In genomic region chr5:141878186-141878770, GRCh38 we compare ENCODE assay signal across 8 cellular contexts. TPM values are rescaled to one million over a fixed set of nuclear protein-coding genes. Genes with fewer than 3 reads are reported as not detected.
DNase-seq lines count a peak whose midpoint lies in the region; ATAC-seq, FAIRE-seq and TF ChIP-seq lines count a peak whose summit lies in the region.

TSS of gene PCDH1 (minus strand) at chr5:141878410. CDS start at chr5:141878262, 148 bp downstream.

- H2AFZ ChIP-seq in GM12878 (ENCODE audit: control insufficient read depth, low read depth, low read length) = no peak within 1 kb of the TSS; the same call in 1 of the 2 replicates

- peak within 1 kb of the TSS; percentile 5 for H3K4me2 ChIP-seq in GM12878 (ENCODE audit: control insufficient read depth, insufficient read depth)

- TF ChIP-seq POLR2A in GM12878 (IDR thresholded peaks at IDR 0.05; ENCODE audit: low read depth, low read length) = no peak

- H3K27ac Mint-ChIP-seq in progenitor cell of endocrine pancreas = peak within 1 kb of the TSS; percentile 94

- RAD21 ChIA-PET in GM12878 (lab: Charles Lee; ENCODE audit: unreplicated experiment) = interaction anchor here (0.9 to 5.0 kb wide), 8 partner anchors 31 to 184 kb away, joined by 3 to 67 read pairs (median 8); partner anchors contain the start of gene DELE1

- H3K9ac ChIP-seq in GM12878 (ENCODE audit: control insufficient read depth, insufficient read depth, low read length) = no peak within 1 kb of the TSS

- 0 out of 2 replicates have a peak, but pooled peaks cover 3% of the 10 kb centered on the region for H4K20me1 ChIP-seq in GM12878 (ENCODE audit: control insufficient read depth, insufficient read depth)

- in situ Hi-C loops in GM12878 (cut with MboI) = no loop called here

- H3K4me3 Mint-ChIP-seq in progenitor cell of endocrine pancreas (ENCODE audit: low read depth) = peak within 1 kb of the TSS; percentile 75

- SMC1A ChIA-PET in GM12878 (lab: Charles Lee; ENCODE audit: uncharacterized antibody, unreplicated experiment) = interaction anchor here (0.7 to 4.0 kb wide), 7 partner anchors 15 to 185 kb away, joined by 3 to 39 read pairs (median 5); no protein-coding TSS in a partner anchor

- H3K36me3 Mint-ChIP-seq in progenitor cell of endocrine pancreas (ENCODE audit: insufficient read depth) = peaks cover 3% of the 10 kb centered on the region

- H3K4me1 ChIP-seq in GM12878 (ENCODE audit: control insufficient read depth, insufficient read depth, low read length) = peaks cover 37% of the 10 kb centered on the region

- peak; percentile 36 for DNase-seq in EL
- DNase-seq in NCI-H748 (lab: John Stamatoyannopoulos, UW; ENCODE audit: unreplicated experiment) = peak; percentile 71
- DNase-seq in GM12878 (ENCODE audit: low read depth, low spot score) = no peak
- DNase-seq in hippocampal formation (lab: John Stamatoyannopoulos, UW) = peak; percentile 75 to 81
- DNase-seq in progenitor cell of endocrine pancreas (ENCODE audit: low spot score, unreplicated experiment) = peak; percentile 36
- DNase-seq in DMS153 (lab: John Stamatoyannopoulos, UW) = no peak

- H3K27ac ChIP-seq in GM12878 (ENCODE audit: control insufficient read depth, insufficient read depth) = no peak within 1 kb of the TSS

- H3K27me3 Mint-ChIP-seq in progenitor cell of endocrine pancreas = peaks cover 77% of the 10 kb centered on the region

- CTCF ChIA-PET in GM12878 (lab: Yijun Ruan, JAX) = interaction anchor here (0.8 to 7.3 kb wide), 21 partner anchors 13 to 820 kb away, joined by 3 to 97 read pairs (median 8); partner anchors contain the start of genes DELE1 and RNF14

- no peaks in the 10 kb centered on the region for H3K9me3 ChIP-seq in GM12878 (replicated peaks; ENCODE audit: control insufficient read depth, insufficient read depth, low read length)

- TF ChIP-seq CTCF in GM12878 (IDR thresholded peaks at IDR 0.05 in 2 of 3, conservative IDR thresholded peaks at IDR 0.05 in 1 of 3; ENCODE audit: control insufficient read depth in 2 of 3, extremely low read depth in 1 of 3, insufficient read depth in 1 of 3, low read depth in 3 of 3, low read length in 3 of 3) = no peak
- no peak for TF ChIP-seq CTCF in progenitor cell of endocrine pancreas (IDR thresholded peaks at IDR 0.05; ENCODE audit: unreplicated experiment)

- peak; percentile 7; the same call in 2 of the 3 replicates for ATAC-seq in GM12878
- no peak for ATAC-seq in HG03521 (IDR thresholded peaks at IDR 0.05; ENCODE audit: unreplicated experiment)
- ATAC-seq in GM19463 (IDR thresholded peaks at IDR 0.05; ENCODE audit: unreplicated experiment) = no peak

- intact Hi-C loops in GM12878 (cut with micrococcal nuclease; ENCODE audit: unreplicated experiment) = loop anchor here (5.0 to 10.0 kb wide), 2 partner anchors 66 to 267 kb away; no protein-coding TSS in a partner anchor

- POLR2A ChIA-PET in GM12878 (lab: Charles Lee) = interaction anchor here (0.6 kb wide), 1 partner anchor 286 kb away, joined by 3 read pairs; no protein-coding TSS in a partner anchor

- no peaks in the 10 kb centered on the region for H3K36me3 ChIP-seq in GM12878 (ENCODE audit: control insufficient read depth in 2 of 2, insufficient read depth in 2 of 2, low read length in 1 of 2)

- H3K4me3 ChIP-seq in GM12878 = peak within 1 kb of the TSS; percentile 28; the same call in 1 of the 2 replicates

- peaks cover 22 to 32% of the 10 kb centered on the region in 2 experiments for H3K27me3 ChIP-seq in GM12878 (replicated peaks in 1 of 2; ENCODE audit: control insufficient read depth in 2 of 2, insufficient read depth in 2 of 2, low read length in 1 of 2)

- no peak for TF ChIP-seq RAD21 in GM12878 (IDR thresholded peaks at IDR 0.05; ENCODE audit: insufficient read depth, low read depth, low read length)

- FAIRE-seq in GM12878 (lab: Jason Lieb, UNC) = no peak

- H3K79me2 ChIP-seq in GM12878 (ENCODE audit: control insufficient read depth, insufficient read depth, low read length) = no peaks in the 10 kb centered on the region

- H3K9me3 Mint-ChIP-seq in progenitor cell of endocrine pancreas (ENCODE audit: low read depth) = no peaks in the 10 kb centered on the region

- 6% methylated on average over 15 of the region's 64 CpGs for WGBS in GM12878 (ENCODE audit: insufficient coverage, insufficient replicate concordance, low lambda C conversion rate, missing lambda C conversion rate)

- H3K4me1 Mint-ChIP-seq in progenitor cell of endocrine pancreas (ENCODE audit: low read depth) = peaks cover 42% of the 10 kb centered on the region

- TF ChIP-seq EP300 in GM12878 (IDR thresholded peaks at IDR 0.05; ENCODE audit: borderline replicate concordance in 1 of 2, control insufficient read depth in 1 of 2, low read depth in 2 of 2, low read length in 2 of 2) = no peak

- BruUV-seq in GM12878 (replicated peaks; lab: Mats Ljungman, UMichigan) = no TSS peak

TF ChIP-seq in GM12878, 131 proteins besides CTCF, POLR2A, EP300 and RAD21:
- TF ChIP-seq SUZ12 (IDR thresholded peaks at IDR 0.05; ENCODE audit: unreplicated experiment) = peak; percentile 26
- no peak for TF ChIP-seq ESRRA (IDR thresholded peaks at IDR 0.05; ENCODE audit: low read length)

RNA-seq across cellular contexts. Expression of gene PCDH1, which starts in this region (rescaled TPM):
- total RNA-seq in GM12878 (2013; cell fraction: nucleolus; rRNA removed) = 0.15 and 1.3 TPM in 2 replicates
- 0.11 TPM in 1 of 2 replicates, not detected in the other for total RNA-seq in GM12878 (2014; rRNA removed)
- total RNA-seq in GM12878 (2014; rRNA removed; fragmentation: Illumina TruSeq; extraction: Trizol) = not detected in 2 replicates
- 0.27 and 0.36 TPM in 2 replicates for total RNA-seq in GM12878 (2021)
- polyA plus RNA-seq in GM12878 (2011; ENCODE audit: low read depth) = not detected
- polyA plus RNA-seq in GM12878 (2011; rRNA removed) = 0.07 TPM in 1 of 2 replicates, not detected in the other
- 0.12 TPM in 2 replicates for polyA plus RNA-seq in GM12878 (2011; cell fraction: cytosol; rRNA removed)
- 0.10 and 0.12 TPM in 2 replicates for polyA plus RNA-seq in GM12878 (2011; cell fraction: nucleus; rRNA removed)
- 0.04 and 0.11 TPM in 2 replicates for polyA plus RNA-seq in GM12878 (2012)
- polyA plus RNA-seq in GM12878 (2014; fragmentation: Illumina TruSeq; extraction: Trizol) = 0.16 TPM in 1 of 2 replicates, not detected in the other
- polyA plus RNA-seq in GM12878 (2014; fragmentation: Nextera tagmentation; extraction: Ambion mirVana) = not detected
- 0.10 TPM in 1 of 2 replicates, not detected in the other for polyA plus RNA-seq in GM12878 (2014; rRNA removed)
- under 1 TPM in 1 of 2 experiments, not detected in 1; 0.16 TPM for polyA plus RNA-seq in GM12878 (2016; fragmentation: Nextera tagmentation; extraction: Ambion mirVana)
- 0.26 and 0.73 TPM in 2 replicates for polyA minus RNA-seq in GM12878 (2011; rRNA and poly(A)+ RNA removed)
- polyA minus RNA-seq in GM12878 (2011; cell fraction: cytosol; rRNA and poly(A)+ RNA removed) = not detected in 2 replicates
- polyA minus RNA-seq in GM12878 (2011; cell fraction: nucleus; rRNA and poly(A)+ RNA removed) = not detected in 2 replicates
- 5.5 and 6.3 TPM in 2 replicates for total RNA-seq in progenitor cell of endocrine pancreas

Comparison
In these comparisons a context has a peak if more than half of its experiments do, and no peak if none do; other contexts are left out.
1. DNase-seq: peak in EL (single experiment), NCI-H748 (single experiment), hippocampal formation (2 of 2) and progenitor cell of endocrine pancreas (single experiment); none in GM12878 (single experiment) and DMS153 (single experiment).